In the genomic region with DNA sequence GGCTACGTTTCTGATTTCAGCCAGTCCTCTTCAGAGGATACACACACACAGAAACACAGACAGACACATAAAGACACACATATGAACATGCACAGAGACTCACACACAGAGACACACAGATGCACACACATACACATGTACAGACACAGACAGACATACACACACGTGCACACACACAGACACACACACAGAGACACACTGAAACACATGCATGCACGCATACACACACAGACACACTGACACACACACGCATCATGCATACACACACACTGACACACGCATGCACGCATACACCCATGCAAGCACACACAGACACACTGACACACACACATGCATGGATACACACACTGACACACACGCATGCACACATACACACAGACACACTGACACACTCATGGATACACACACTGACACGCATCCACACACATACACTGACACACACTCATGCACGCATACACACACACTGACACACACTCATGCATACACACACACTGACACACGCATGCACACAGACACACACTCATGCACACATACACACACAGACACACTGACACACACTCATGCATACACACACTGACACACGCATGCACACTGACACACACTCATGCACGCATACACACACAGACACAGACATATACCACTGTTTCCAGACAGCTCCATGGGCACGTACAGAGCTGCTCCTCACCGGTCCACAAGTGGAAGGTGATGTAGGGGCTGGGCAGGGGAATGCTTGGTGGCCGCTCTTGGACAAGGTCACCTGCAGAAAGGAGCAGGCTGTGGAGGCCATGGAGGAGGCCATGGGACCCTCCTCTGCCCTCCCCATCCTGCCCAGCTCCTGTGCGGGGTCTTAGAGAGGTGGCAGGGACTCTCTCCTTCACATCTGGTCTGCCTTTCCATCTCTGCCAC, we compare ENCODE assay signal across 19 cellular contexts. TPM values are rescaled to one million over a fixed set of nuclear protein-coding genes. Genes with fewer than 3 reads are reported as not detected.
DNase-seq lines count a peak whose midpoint lies in the region; ATAC-seq, FAIRE-seq and TF ChIP-seq lines count a peak whose summit lies in the region.
"Had no signal": no experiment of that assay in that cellular context is flagged by ENCODE, and none has a peak within 500 bp of the region (broad histone marks: within the 10 kb centered on the region; RNA-seq: fewer than 3 reads in every experiment).

No MANE protein-coding gene starts in this region.

- H2BK120ac ChIP-seq in H9 (ENCODE audit: low read depth, low read length, poor library complexity, severe bottlenecking) (no peak overlapping the region), trophoblast cell (ENCODE audit: insufficient read depth, low read length, poor library complexity) (no peak overlapping the region)

- H3K9me1 ChIP-seq in K562 (ENCODE audit: control insufficient read depth, insufficient read depth, low read length), result no peaks in the 10 kb centered on the region

- H3K4me2 ChIP-seq in H9 (ENCODE audit: insufficient read depth, insufficient read length, low read length) (no peak overlapping the region), K562 (ENCODE audit: insufficient read depth, low read length) (no peak overlapping the region), trophoblast cell (ENCODE audit: low read length) (no peak overlapping the region)

- no peaks in the 10 kb centered on the region for H3K79me1 ChIP-seq in H9 (ENCODE audit: insufficient read depth, low read depth, low read length, poor library complexity, severe bottlenecking)
- no peaks in the 10 kb centered on the region for H3K79me1 ChIP-seq in trophoblast cell (ENCODE audit: low read length)

- H3K4me3 Mint-ChIP-seq in H9, result no peak overlapping the region

- FAIRE-seq in GM12891 (lab: Jason Lieb, UNC) (peak; percentile 85), K562 (lab: Jason Lieb, UNC) (no peak)
- FAIRE-seq: H54 had no signal

- H3K27me3 ChIP-seq in H9 (ENCODE audit: insufficient read depth, low read length), result no peaks in the 10 kb centered on the region
- H3K27me3 ChIP-seq in K562 (ENCODE audit: control insufficient read depth in 2 of 2, insufficient read depth in 2 of 2, low read length in 2 of 2), result peaks cover 0 to 8% of the 10 kb centered on the region in 2 experiments; a peak in 3 of 5 replicates
- H3K27me3 ChIP-seq in trophoblast cell (ENCODE audit: insufficient read depth, low read length), result no peaks in the 10 kb centered on the region

- H4K8ac ChIP-seq in H9 (replicated peaks; ENCODE audit: insufficient read length, low read depth, low read length) (peak overlapping the region; percentile 20), trophoblast cell (ENCODE audit: low read depth, low read length) (no peak overlapping the region)

- H3K23me2 ChIP-seq in H9 (ENCODE audit: insufficient read length, low read depth, low read length, poor library complexity, severe bottlenecking), result no peaks in the 10 kb centered on the region

- H3K4me3 ChIP-seq in K562 (no peak overlapping the region), trophoblast cell (ENCODE audit: low read depth, low read length) (peak overlapping the region; percentile 38)

- CTCF ChIA-PET in K562 (lab: Yijun Ruan, JAX; ENCODE audit: low intra/inter-chr PET ratio), result no interaction called here

- intact Hi-C loops in K562 (cut with micrococcal nuclease), result no loop called here

- WGBS in H9 (ENCODE audit: extremely low coverage, insufficient read length, low lambda C conversion rate), result no CpG with 5 or more reads among the region's 16 CpGs
- WGBS in K562 (ENCODE audit: insufficient coverage, low coverage, missing lambda C conversion rate), result 12% methylated on average over 16 of the region's 16 CpGs
- no CpG with 5 or more reads among the region's 16 CpGs for WGBS in trophoblast cell (ENCODE audit: extremely low coverage, insufficient coverage, insufficient read length)

- H2BK5ac ChIP-seq in H9 (ENCODE audit: insufficient read length, low read length), result no peak overlapping the region
- H2BK5ac ChIP-seq in trophoblast cell (ENCODE audit: low read depth, low read length, poor library complexity), result no peak overlapping the region

- TF ChIP-seq POLR2A in GM12891 (IDR thresholded peaks at IDR 0.05; ENCODE audit: low read depth, low read length) (peak; percentile 94), K562 (conservative IDR thresholded peaks at IDR 0.05) (no peak)

- no peak overlapping the region for H3K56ac ChIP-seq in H9 (ENCODE audit: insufficient read length, low read depth, low read length)

- peaks cover 7% of the 10 kb centered on the region for H3K27me3 Mint-ChIP-seq in H9 (ENCODE audit: low read depth)

- POLR2A ChIA-PET in K562 (lab: Yijun Ruan, JAX), result interaction anchor here (0.5 kb wide), 1 partner anchor 13 kb away, joined by 4 read pairs; no protein-coding TSS in a partner anchor

- H3T11ph ChIP-seq in H9 (ENCODE audit: low read length), result no peak overlapping the region

- H3K27ac ChIP-seq in H9 (ENCODE audit: insufficient read length, low read depth, low read length), result no peak overlapping the region
- no peak overlapping the region for H3K27ac ChIP-seq in K562 (ENCODE audit: extremely low read depth, low read depth, low read length)
- H3K27ac ChIP-seq in trophoblast cell (ENCODE audit: low read depth, low read length), result no peak overlapping the region
- H3K27ac ChIP-seq: C4-2B, HL-60 had no signal

- H3K4me1 ChIP-seq in H9 (ENCODE audit: insufficient read depth, low read length) (no peaks in the 10 kb centered on the region), K562 (replicated peaks in 1 of 2; ENCODE audit: control insufficient read depth in 2 of 2, insufficient read depth in 2 of 2, low read length in 2 of 2) (peaks cover 0 to 7% of the 10 kb centered on the region in 2 experiments; a peak in 2 of 5 replicates), trophoblast cell (ENCODE audit: control insufficient read depth in 1 of 2, insufficient read depth in 2 of 2, low read length in 2 of 2) (peaks cover 0 to 2% of the 10 kb centered on the region in 2 experiments)

- H3K4ac ChIP-seq in H9 (ENCODE audit: low read depth, low read length), result no peak overlapping the region
- no peak overlapping the region for H3K4ac ChIP-seq in trophoblast cell (ENCODE audit: low read depth, low read length)

- no peak overlapping the region for H3K18ac ChIP-seq in H9 (ENCODE audit: insufficient read length, low read depth, low read length)
- H3K18ac ChIP-seq in trophoblast cell (ENCODE audit: low read length), result no peak overlapping the region

- H2AFZ ChIP-seq in H9 (ENCODE audit: low read length) (no peak overlapping the region), K562 (ENCODE audit: low read depth, low read length) (no peak overlapping the region), trophoblast cell (ENCODE audit: insufficient read depth, low read length, poor library complexity) (no peak overlapping the region)

- H3K9me3 ChIP-seq in H9 (ENCODE audit: control insufficient read depth, low read depth, low read length), result no peaks in the 10 kb centered on the region
- no peaks in the 10 kb centered on the region for H3K9me3 ChIP-seq in K562 (replicated peaks; ENCODE audit: control insufficient read depth, insufficient read depth, low read depth, low read length)
- peaks cover 7% of the 10 kb centered on the region for H3K9me3 ChIP-seq in trophoblast cell (ENCODE audit: insufficient read depth, low read depth, low read length)

- no peak for DNase-seq in GM12891 (ENCODE audit: insufficient read length, low spot score)
- no peak for DNase-seq in H9
- no peak for DNase-seq in K562 (ENCODE audit: extremely low read depth in 1 of 4, low spot score in 3 of 4)
- DNase-seq in trophoblast cell, result no peak
- DNase-seq: DMS 273 treated with DMSO at 0.1 percent for 48 hours, EL, KBM-7, MV-4-11, NCI-H1417, NCI-H1930, NCI-H748 treated with DMSO at 0.1 percent for 48 hours had no signal

- H4K91ac ChIP-seq in H9 (ENCODE audit: insufficient read length, low read depth, low read length) (no peak overlapping the region), trophoblast cell (ENCODE audit: low read depth, low read length) (no peak overlapping the region)

- no peak overlapping the region for H3K14ac ChIP-seq in H9 (ENCODE audit: insufficient read depth, low read length)
- no peak overlapping the region for H3K14ac ChIP-seq in trophoblast cell (ENCODE audit: low read length)

- H4K20me1 ChIP-seq in H9 (ENCODE audit: control insufficient read depth, insufficient read depth, insufficient read length) (no peaks in the 10 kb centered on the region), K562 (replicated peaks; ENCODE audit: control insufficient read depth, insufficient read depth, low read length) (no peaks in the 10 kb centered on the region)

- ATAC-seq in K562 (no peak), GM19035 (IDR thresholded peaks at IDR 0.05; ENCODE audit: unreplicated experiment) (no peak), HG03342 (IDR thresholded peaks at IDR 0.05; ENCODE audit: unreplicated experiment) (no peak), HG03175 (IDR thresholded peaks at IDR 0.05; ENCODE audit: unreplicated experiment) (no peak)

- H3K9ac ChIP-seq in H9 (ENCODE audit: extremely low read depth, insufficient read length, low read length) (no peak overlapping the region), K562 (ENCODE audit: insufficient read depth in 1 of 2, low read depth in 2 of 2, low read length in 2 of 2) (no peak overlapping the region), trophoblast cell (ENCODE audit: low read length) (no peak overlapping the region)

- H3K23ac ChIP-seq in H9 (ENCODE audit: insufficient read length, low read depth, low read length) (no peak overlapping the region), trophoblast cell (ENCODE audit: low read length) (no peak overlapping the region)

- TF ChIP-seq CTCF in H9 (conservative IDR thresholded peaks at IDR 0.05), result no peak
- no peak for TF ChIP-seq CTCF in K562 (IDR thresholded peaks at IDR 0.05 in 2 of 3, conservative IDR thresholded peaks at IDR 0.05 in 1 of 3; ENCODE audit: insufficient read depth in 2 of 3, low read depth in 1 of 3, low read length in 3 of 3)

- H3K9me3 Mint-ChIP-seq in H9, result peaks cover 1 to 5% of the 10 kb centered on the region in 2 experiments; a peak in 3 of 5 replicates

- no peak overlapping the region for H4K12ac ChIP-seq in trophoblast cell (ENCODE audit: low read depth, low read length)

- H3K4me1 Mint-ChIP-seq in H9, result peaks cover 4 to 11% of the 10 kb centered on the region in 2 experiments; a peak in 3 of 4 replicates

- no peak overlapping the region for H3K27ac Mint-ChIP-seq in H9

- H3K36me3 Mint-ChIP-seq in H9 (ENCODE audit: insufficient read depth in 1 of 3, low read depth in 3 of 3), result no peaks in the 10 kb centered on the region; a peak in 1 of 7 replicates

- TF ChIP-seq EP300 in K562 (IDR thresholded peaks at IDR 0.05; ENCODE audit: low read length), result no peak

- in situ Hi-C loops in K562 (cut with MboI), result no loop called here

- H3K79me2 ChIP-seq in H9 (ENCODE audit: insufficient read depth, low read length), result no peaks in the 10 kb centered on the region
- no peaks in the 10 kb centered on the region for H3K79me2 ChIP-seq in K562 (ENCODE audit: control insufficient read depth, insufficient read depth, low read length)
- no peaks in the 10 kb centered on the region for H3K79me2 ChIP-seq in trophoblast cell (ENCODE audit: control insufficient read depth, insufficient read depth, low read length, poor library complexity)

- no TSS peak for BruUV-seq in K562 (replicated peaks; lab: Mats Ljungman, UMichigan)

- H2BK12ac ChIP-seq in H9 (ENCODE audit: insufficient read length, low read depth, low read length) (no peak overlapping the region), trophoblast cell (ENCODE audit: low read length) (no peak overlapping the region)

- no peak overlapping the region for H2BK15ac ChIP-seq in H9 (ENCODE audit: low read depth, low read length)

- H3K36me3 ChIP-seq in K562 (ENCODE audit: control insufficient read depth, insufficient read depth, low read length), result no peaks in the 10 kb centered on the region
- H3K36me3 ChIP-seq in trophoblast cell (ENCODE audit: control insufficient read depth in 1 of 2, insufficient read depth in 2 of 2, low read length in 2 of 2), result no peaks in the 10 kb centered on the region

- peak overlapping the region; percentile 30 for H4K5ac ChIP-seq in H9 (ENCODE audit: insufficient read length, low read depth, low read length)

- H2AK5ac ChIP-seq in H9 (ENCODE audit: insufficient read length, low read length) (no peak overlapping the region), trophoblast cell (ENCODE audit: low read length) (no peak overlapping the region)

- H2BK20ac ChIP-seq in H9 (ENCODE audit: low read depth, low read length, poor library complexity, severe bottlenecking), result no peak overlapping the region

- TF ChIP-seq RAD21 in K562 (CRISPR knock-in tag; conservative IDR thresholded peaks at IDR 0.05 in 1 of 2, IDR thresholded peaks at IDR 0.05 in 1 of 2), result no peak

RNA-seq across cellular contexts. Expression of gene MFSD6L, which starts 30.1 kb away (rescaled TPM):
- polyA plus RNA-seq in GM12891 (2012; ENCODE audit: low read depth, missing spikeins), result 1.4 TPM
- total RNA-seq in H9 (2021) (2.1 TPM in 2 replicates), K562 (2014; rRNA removed) (not detected in 2 replicates), K562 (2014; rRNA removed; fragmentation: Illumina TruSeq; extraction: Trizol) (not detected in 2 replicates), K562 (2015; rRNA removed; fragmentation: Illumina TruSeq; extraction: Trizol) (not detected in 2 replicates), K562 (2021) (not detected in 2 replicates)
- total RNA-seq in K562 (2011; cell fraction: chromatin; rRNA removed; ENCODE audit: low replicate concordance), result not detected in 2 replicates
- not detected in 2 replicates for total RNA-seq in K562 (2011; cell fraction: nucleolus; rRNA removed)
- total RNA-seq in K562 (2011; cell fraction: nucleoplasm; rRNA removed), result not detected in 2 replicates
- polyA plus RNA-seq in K562 (2011; rRNA removed) (not detected in 2 replicates), K562 (2014; fragmentation: Illumina TruSeq; extraction: Trizol) (not detected in 2 replicates), K562 (2014; fragmentation: Nextera tagmentation; extraction: Ambion mirVana) (not detected), K562 (2014; rRNA removed) (not detected in 2 replicates)
- not detected in 2 replicates for polyA plus RNA-seq in K562 (2011; cell fraction: cytosol; rRNA removed)
- not detected in 2 replicates for polyA plus RNA-seq in K562 (2011; cell fraction: nucleus; rRNA removed)
- polyA plus RNA-seq in K562 (2012), result not detected in 2 replicates
- not detected in 2 replicates for polyA minus RNA-seq in K562 (2011; rRNA and poly(A)+ RNA removed)
- not detected in 2 replicates for polyA minus RNA-seq in K562 (2011; cell fraction: cytosol; rRNA and poly(A)+ RNA removed)
- polyA minus RNA-seq in K562 (2011; cell fraction: nucleus; rRNA and poly(A)+ RNA removed), result not detected in 2 replicates
- 0.48 and 0.56 TPM in 2 replicates for polyA plus RNA-seq in trophoblast cell (2013)
- total RNA-seq: NCI-H460, SK-MEL-5 had no signal

RNA-seq across cellular contexts. Expression of gene PIK3R6, which starts 38.2 kb away (rescaled TPM):
- polyA plus RNA-seq in GM12891 (2012; ENCODE audit: low read depth, missing spikeins), result 115 TPM
- total RNA-seq in H9 (2021) (0.15 TPM in 1 of 2 replicates, not detected in the other), K562 (2014; rRNA removed) (not detected in 2 replicates), K562 (2014; rRNA removed; fragmentation: Illumina TruSeq; extraction: Trizol) (not detected in 2 replicates), K562 (2015; rRNA removed; fragmentation: Illumina TruSeq; extraction: Trizol) (not detected in 2 replicates), K562 (2021) (0.04 TPM in 1 of 2 replicates, not detected in the other)
- not detected in 2 replicates for total RNA-seq in K562 (2011; cell fraction: chromatin; rRNA removed; ENCODE audit: low replicate concordance)
- not detected in 2 replicates for total RNA-seq in K562 (2011; cell fraction: nucleolus; rRNA removed)
- not detected in 2 replicates for total RNA-seq in K562 (2011; cell fraction: nucleoplasm; rRNA removed)
- polyA plus RNA-seq in K562 (2011; rRNA removed) (not detected in 2 replicates), K562 (2014; fragmentation: Illumina TruSeq; extraction: Trizol) (not detected in 2 replicates), K562 (2014; fragmentation: Nextera tagmentation; extraction: Ambion mirVana) (not detected), K562 (2014; rRNA removed) (not detected in 2 replicates)
- polyA plus RNA-seq in K562 (2011; cell fraction: cytosol; rRNA removed), result not detected in 2 replicates
- polyA plus RNA-seq in K562 (2011; cell fraction: nucleus; rRNA removed), result not detected in 2 replicates
- 0.04 TPM in 1 of 2 replicates, not detected in the other for polyA plus RNA-seq in K562 (2012)
- not detected in 2 replicates for polyA minus RNA-seq in K562 (2011; rRNA and poly(A)+ RNA removed)
- polyA minus RNA-seq in K562 (2011; cell fraction: cytosol; rRNA and poly(A)+ RNA removed), result not detected in 2 replicates
- not detected in 2 replicates for polyA minus RNA-seq in K562 (2011; cell fraction: nucleus; rRNA and poly(A)+ RNA removed)
- 0.01 TPM in 1 of 2 replicates, not detected in the other for polyA plus RNA-seq in trophoblast cell (2013)
- total RNA-seq: NCI-H460 had no signal
